Comparison of ENCODE assay signal across 1 cellular context in the genomic region with DNA sequence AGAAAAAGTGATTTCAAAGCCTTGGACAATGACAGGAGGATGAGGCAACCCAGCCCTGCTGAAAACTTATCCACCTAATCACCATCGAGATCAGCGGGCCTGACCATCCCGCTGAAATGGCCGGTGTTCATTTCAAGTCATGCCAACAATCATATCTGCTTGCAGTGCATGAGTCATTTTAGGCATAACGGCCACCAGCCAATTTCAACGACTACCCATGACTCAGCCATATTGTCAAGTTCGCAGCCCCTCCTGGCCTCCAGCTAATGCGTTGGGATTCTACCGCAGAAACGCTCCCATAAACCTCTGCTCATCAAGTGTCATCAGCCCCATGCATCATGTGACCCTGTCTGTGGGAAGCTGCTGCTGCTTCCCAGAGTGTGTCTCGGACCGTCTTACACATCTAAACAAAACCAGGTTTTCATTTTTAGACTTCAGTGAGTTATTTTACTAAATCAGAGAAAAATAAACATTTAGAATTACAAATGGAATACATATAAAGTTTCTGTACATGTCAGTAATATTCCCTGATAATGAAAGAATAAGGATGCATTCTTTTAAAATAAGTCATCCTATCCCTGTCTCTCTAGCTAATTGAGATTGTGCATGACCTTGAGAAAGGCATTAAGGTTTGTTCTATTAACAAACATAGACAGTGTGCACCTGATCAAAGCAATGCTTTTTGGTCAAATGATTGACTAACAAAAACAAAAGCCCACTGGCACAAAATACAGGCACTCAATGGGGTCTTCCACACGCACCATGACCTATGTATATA.
TF ChIP-seq lines count a peak whose summit lies in the region.

No MANE protein-coding gene starts in this region.

TF ChIP-seq in HEK293, 187 proteins besides CTCF, POLR2A, EP300 and RAD21 (continued from another document):
- TF ChIP-seq REST (tag by site-specific recombination; IDR thresholded peaks at IDR 0.05) = no peak
- TF ChIP-seq ZNF2 (tag by site-specific recombination; IDR thresholded peaks at IDR 0.05) = 0 out of 2 replicates have a peak, but pooled peaks have one; percentile 63
- no peak for TF ChIP-seq ZNF202 (tag by site-specific recombination; IDR thresholded peaks at IDR 0.05; ENCODE audit: borderline replicate concordance)
- no peak for TF ChIP-seq BCL6B (tag by site-specific recombination; IDR thresholded peaks at IDR 0.05)
- TF ChIP-seq, protein P1, sequence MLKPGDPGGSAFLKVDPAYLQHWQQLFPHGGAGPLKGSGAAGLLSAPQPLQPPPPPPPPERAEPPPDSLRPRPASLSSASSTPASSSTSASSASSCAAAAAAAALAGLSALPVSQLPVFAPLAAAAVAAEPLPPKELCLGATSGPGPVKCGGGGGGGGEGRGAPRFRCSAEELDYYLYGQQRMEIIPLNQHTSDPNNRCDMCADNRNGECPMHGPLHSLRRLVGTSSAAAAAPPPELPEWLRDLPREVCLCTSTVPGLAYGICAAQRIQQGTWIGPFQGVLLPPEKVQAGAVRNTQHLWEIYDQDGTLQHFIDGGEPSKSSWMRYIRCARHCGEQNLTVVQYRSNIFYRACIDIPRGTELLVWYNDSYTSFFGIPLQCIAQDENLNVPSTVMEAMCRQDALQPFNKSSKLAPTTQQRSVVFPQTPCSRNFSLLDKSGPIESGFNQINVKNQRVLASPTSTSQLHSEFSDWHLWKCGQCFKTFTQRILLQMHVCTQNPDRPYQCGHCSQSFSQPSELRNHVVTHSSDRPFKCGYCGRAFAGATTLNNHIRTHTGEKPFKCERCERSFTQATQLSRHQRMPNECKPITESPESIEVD (tag by site-specific recombination; IDR thresholded peaks at IDR 0.05) = no peak
